ENCODE assay signal across 8 cellular contexts in the genomic region with DNA sequence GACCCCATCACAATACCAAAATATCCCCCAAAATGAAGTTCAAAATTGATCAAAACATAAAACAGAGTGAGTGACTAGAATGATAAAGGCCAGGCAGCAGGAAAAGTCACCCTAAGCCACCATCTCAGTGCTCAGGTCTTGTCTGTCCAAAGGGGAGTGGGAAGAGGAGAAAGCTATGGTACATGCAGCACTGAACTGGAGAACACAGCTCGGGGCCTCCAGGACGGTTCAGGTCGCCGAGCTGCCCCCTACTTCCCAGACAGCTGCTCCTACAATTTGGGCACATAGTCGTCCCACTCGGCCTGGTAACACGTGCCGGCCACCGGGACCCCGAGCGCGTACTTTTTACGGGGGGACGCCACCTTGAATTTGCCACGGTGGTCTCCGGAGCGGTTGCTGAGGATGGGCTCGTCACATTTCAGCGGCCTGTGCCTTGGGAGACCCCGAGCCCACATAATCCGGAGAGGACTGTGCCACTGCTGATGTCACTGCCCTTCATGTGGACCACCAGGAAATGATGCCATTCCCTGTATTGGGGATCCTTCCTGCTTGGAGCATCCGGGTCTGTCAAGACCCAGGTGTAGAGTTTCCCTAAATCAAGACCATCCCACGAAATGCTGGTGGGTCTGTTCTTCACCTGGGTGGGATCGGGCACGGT. TPM values are rescaled to one million over a fixed set of nuclear protein-coding genes. Genes with fewer than 3 reads are reported as not detected.
A peak's percentile ranks its signal among the peaks of the same experiment; 100 is the strongest.
DNase-seq lines count a peak whose midpoint lies in the region; ATAC-seq lines count a peak whose summit lies in the region.

No MANE protein-coding gene starts in this region.

- no peaks in the 10 kb centered on the region for H3K36me3 Mint-ChIP-seq in activated T-cell treated with anti-CD3 and anti-CD28 coated beads, Interleukin-2, amount 50 U/mL, for 24 hours (ENCODE audit: low read depth)
- H3K36me3 Mint-ChIP-seq in activated T-helper 17 cell treated with anti-CD3 and anti-CD28 coated beads, Interleukin-2, amount 50 U/mL, for 72 hours (ENCODE audit: low read depth) = no peaks in the 10 kb centered on the region
- H3K36me3 Mint-ChIP-seq in immature natural killer cell = no peaks in the 10 kb centered on the region

- H3K27ac ChIP-seq in subcutaneous abdominal adipose tissue (ENCODE audit: low read depth, low read length) = no peak overlapping the region

- H3K27me3 Mint-ChIP-seq in activated T-cell treated with anti-CD3 and anti-CD28 coated beads, Interleukin-2, amount 50 U/mL, for 24 hours = peaks cover 5% of the 10 kb centered on the region
- peaks cover 2% of the 10 kb centered on the region for H3K27me3 Mint-ChIP-seq in activated T-helper 17 cell treated with anti-CD3 and anti-CD28 coated beads, Interleukin-2, amount 50 U/mL, for 72 hours
- H3K27me3 Mint-ChIP-seq in immature natural killer cell (ENCODE audit: low read depth in 3 of 3) = peaks cover 4 to 8% (median 4%) of the 10 kb centered on the region in 3 donors

- no peak for DNase-seq in activated T-cell treated with anti-CD3 and anti-CD28 coated beads, Interleukin-2, amount 50 U/mL, for 24 hours
- DNase-seq in activated T-cell treated with anti-CD3 and anti-CD28 coated beads for 4 hours (no peak), immature natural killer cell (peak in 1 of 3 donors; percentile 1), NCI-H146 (lab: John Stamatoyannopoulos, UW) (no peak), KG1 (lab: John Stamatoyannopoulos, UW) (no peak), foreskin melanocyte (no peak)

- no peak overlapping the region for H3K27ac Mint-ChIP-seq in activated T-cell treated with anti-CD3 and anti-CD28 coated beads, Interleukin-2, amount 50 U/mL, for 24 hours
- H3K27ac Mint-ChIP-seq in activated T-helper 17 cell treated with anti-CD3 and anti-CD28 coated beads, Interleukin-2, amount 50 U/mL, for 72 hours = no peak overlapping the region
- H3K27ac Mint-ChIP-seq in immature natural killer cell = no peak overlapping the region

- peaks cover 4% of the 10 kb centered on the region for H3K4me1 Mint-ChIP-seq in activated T-cell treated with anti-CD3 and anti-CD28 coated beads, Interleukin-2, amount 50 U/mL, for 24 hours (ENCODE audit: low read depth)
- no peaks in the 10 kb centered on the region for H3K4me1 Mint-ChIP-seq in activated T-helper 17 cell treated with anti-CD3 and anti-CD28 coated beads, Interleukin-2, amount 50 U/mL, for 72 hours
- H3K4me1 Mint-ChIP-seq in immature natural killer cell = peaks cover 4 to 11% of the 10 kb centered on the region in 2 donors

- H3K4me3 ChIP-seq in subcutaneous abdominal adipose tissue (ENCODE audit: low read depth in 1 of 5, low read length in 5 of 5) = peak overlapping the region in 4 of 5 donors; percentile 13 to 66 (median 52)

- H3K9ac ChIP-seq in subcutaneous abdominal adipose tissue (ENCODE audit: low read length in 5 of 5) = peak overlapping the region in 3 of 5 donors; percentile 33 to 62 (median 52)

- no peaks in the 10 kb centered on the region for H3K9me3 Mint-ChIP-seq in activated T-cell treated with anti-CD3 and anti-CD28 coated beads, Interleukin-2, amount 50 U/mL, for 24 hours
- no peaks in the 10 kb centered on the region for H3K9me3 Mint-ChIP-seq in activated T-helper 17 cell treated with anti-CD3 and anti-CD28 coated beads, Interleukin-2, amount 50 U/mL, for 72 hours
- H3K9me3 Mint-ChIP-seq in immature natural killer cell = no peaks in the 10 kb centered on the region

- H3K4me3 Mint-ChIP-seq in activated T-cell treated with anti-CD3 and anti-CD28 coated beads, Interleukin-2, amount 50 U/mL, for 24 hours = peak overlapping the region; percentile 72
- H3K4me3 Mint-ChIP-seq in activated T-helper 17 cell treated with anti-CD3 and anti-CD28 coated beads, Interleukin-2, amount 50 U/mL, for 72 hours = peak overlapping the region; percentile 76
- peak overlapping the region; percentile 21 to 82 (median 68) for H3K4me3 Mint-ChIP-seq in immature natural killer cell

- H3K36me3 ChIP-seq in subcutaneous abdominal adipose tissue (ENCODE audit: control insufficient read depth in 5 of 5, insufficient read depth in 5 of 5, low read length in 5 of 5) = no peaks in the 10 kb centered on the region

- no peak for ATAC-seq in activated T-helper 17 cell treated with anti-CD3 and anti-CD28 coated beads, Interleukin-2, amount 50 U/mL, for 72 hours (replicated peaks)

- no peaks in the 10 kb centered on the region for H3K9me3 ChIP-seq in subcutaneous abdominal adipose tissue (ENCODE audit: control insufficient read depth in 5 of 5, low read length in 5 of 5)

- peaks cover 0 to 10% (median 6%) of the 10 kb centered on the region in 5 donors for H3K27me3 ChIP-seq in subcutaneous abdominal adipose tissue (ENCODE audit: control insufficient read depth in 5 of 5, insufficient read depth in 4 of 5, low read length in 5 of 5)

- peaks cover 0 to 9% (median 8%) of the 10 kb centered on the region in 5 donors for H3K4me1 ChIP-seq in subcutaneous abdominal adipose tissue (ENCODE audit: control insufficient read depth in 5 of 5, insufficient read depth in 5 of 5, low read length in 5 of 5)

RNA-seq across cellular contexts. Expression of gene AK7, which starts 31.6 kb away (rescaled TPM):
- total RNA-seq in activated T-helper 17 cell treated with anti-CD3 and anti-CD28 coated beads, Interleukin-2, amount 50 U/mL, for 72 hours = under 1 TPM; 0.35 to 0.95 TPM
- polyA plus RNA-seq in immature natural killer cell = under 1 TPM in 1 of 3 donors, not detected in 2; 0.31 TPM
